Comparison of ENCODE assay signal across 1 cellular context in the genomic region with DNA sequence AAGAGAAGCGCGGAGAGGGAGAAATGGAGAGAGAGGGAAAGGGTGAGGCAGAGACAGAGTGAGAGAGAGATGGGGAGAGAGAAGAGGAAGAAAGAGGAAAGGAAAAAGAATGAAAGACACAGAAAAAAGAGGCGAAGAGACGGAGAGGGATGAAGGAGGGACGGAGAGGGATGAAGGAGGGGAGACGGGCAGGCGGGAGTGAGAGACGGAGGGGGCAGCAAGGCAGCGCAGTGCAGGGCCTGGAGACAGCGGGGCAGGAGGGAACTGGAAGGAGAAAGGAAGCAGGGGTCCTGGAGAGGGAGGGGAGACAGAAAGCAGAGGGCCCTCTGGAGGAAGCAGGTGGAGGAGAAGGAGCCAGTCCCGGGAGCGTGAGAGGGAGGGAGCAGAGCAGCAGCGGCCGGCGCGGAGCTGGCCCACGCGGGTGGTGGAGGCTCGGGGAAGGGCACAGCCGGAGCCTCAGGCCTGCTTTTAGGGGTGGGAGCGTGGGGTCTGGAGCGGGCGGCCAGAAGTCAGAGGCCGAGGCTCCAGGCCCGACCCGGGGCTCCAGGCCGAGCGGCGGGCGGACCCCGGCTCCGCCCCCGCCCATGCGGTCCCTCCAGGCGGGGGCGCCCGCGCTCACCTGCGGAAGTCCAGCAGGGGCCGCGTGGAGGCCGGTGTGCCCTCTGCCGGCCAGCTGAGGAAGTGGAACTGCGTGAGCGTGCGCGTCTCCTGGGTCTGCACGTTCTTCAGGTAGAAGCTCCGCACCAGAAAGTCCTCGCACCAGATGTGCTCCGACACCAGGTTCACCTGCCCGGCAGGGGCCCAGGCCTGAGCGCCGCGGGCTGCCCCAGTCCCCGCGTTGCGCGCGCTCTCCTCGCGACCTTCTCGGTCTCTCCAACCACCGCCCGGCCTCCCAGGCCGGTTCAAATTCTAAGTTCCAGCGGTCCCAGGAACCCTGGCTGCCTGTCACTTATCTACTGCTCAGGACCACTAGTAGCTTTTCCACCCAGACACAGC.
TF ChIP-seq lines count a peak whose summit lies in the region.

No MANE protein-coding gene starts in this region.

TF ChIP-seq in GM12878, 131 proteins besides CTCF, POLR2A, EP300 and RAD21 (continues in another document):
- TF ChIP-seq BRCA1 (IDR thresholded peaks at IDR 0.05; ENCODE audit: low read depth, low read length) (no peak), ZZZ3 (IDR thresholded peaks at IDR 0.05; ENCODE audit: control insufficient read depth, insufficient read length, low read depth) (no peak), JUND (IDR thresholded peaks at IDR 0.05; ENCODE audit: low read depth, low read length) (0 out of 2 replicates have a peak, but pooled peaks have one; percentile 18), NR2C2 (IDR thresholded peaks at IDR 0.05; ENCODE audit: borderline replicate concordance, control insufficient read depth, insufficient read length, low read depth) (no peak), SREBF1 (IDR thresholded peaks at IDR 0.05; ENCODE audit: low read length) (no peak), RELB (IDR thresholded peaks at IDR 0.05; ENCODE audit: low read depth) (no peak), EED (IDR thresholded peaks at IDR 0.05; ENCODE audit: low read depth) (peak; percentile 19; the same call in 1 of the 2 replicates), TARDBP (IDR thresholded peaks at IDR 0.05; ENCODE audit: borderline replicate concordance) (peak; percentile 53; the same call in 1 of the 2 replicates), MEF2B (IDR thresholded peaks at IDR 0.05; ENCODE audit: partially characterized antibody, poor library complexity, severe bottlenecking) (peak; percentile 27), EZH2 (IDR thresholded peaks at IDR 0.05; ENCODE audit: borderline replicate concordance, control insufficient read depth, low read depth, low read length) (no peak), BACH1 (IDR thresholded peaks at IDR 0.05; ENCODE audit: borderline replicate concordance) (peak; percentile 91), FOXM1 (IDR thresholded peaks at IDR 0.05; ENCODE audit: low read depth, low read length) (no peak; the same call in 1 of the 2 replicates), BCLAF1 (IDR thresholded peaks at IDR 0.05) (0 out of 2 replicates have a peak, but pooled peaks have one; percentile 61), ZNF207 (IDR thresholded peaks at IDR 0.05; ENCODE audit: borderline replicate concordance) (0 out of 2 replicates have a peak, but pooled peaks have one; percentile 74), RFX5 (IDR thresholded peaks at IDR 0.05; ENCODE audit: low read depth, low read length) (0 out of 2 replicates have a peak, but pooled peaks have one; percentile 30), NR2C1 (IDR thresholded peaks at IDR 0.05) (no peak), ZNF687 (IDR thresholded peaks at IDR 0.05) (peak; percentile 87), FOXK2 (IDR thresholded peaks at IDR 0.05) (no peak), CHD2 (IDR thresholded peaks at IDR 0.05; ENCODE audit: borderline replicate concordance, low read depth, low read length) (0 out of 2 replicates have a peak, but pooled peaks have one; percentile 34), LARP7 (IDR thresholded peaks at IDR 0.05) (peak; percentile 96)
- TF ChIP-seq, protein P1, sequence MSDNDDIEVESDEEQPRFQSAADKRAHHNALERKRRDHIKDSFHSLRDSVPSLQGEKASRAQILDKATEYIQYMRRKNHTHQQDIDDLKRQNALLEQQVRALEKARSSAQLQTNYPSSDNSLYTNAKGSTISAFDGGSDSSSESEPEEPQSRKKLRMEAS (IDR thresholded peaks at IDR 0.05; ENCODE audit: low read depth, low read length): peak; percentile 91
- TF ChIP-seq, protein P2, sequence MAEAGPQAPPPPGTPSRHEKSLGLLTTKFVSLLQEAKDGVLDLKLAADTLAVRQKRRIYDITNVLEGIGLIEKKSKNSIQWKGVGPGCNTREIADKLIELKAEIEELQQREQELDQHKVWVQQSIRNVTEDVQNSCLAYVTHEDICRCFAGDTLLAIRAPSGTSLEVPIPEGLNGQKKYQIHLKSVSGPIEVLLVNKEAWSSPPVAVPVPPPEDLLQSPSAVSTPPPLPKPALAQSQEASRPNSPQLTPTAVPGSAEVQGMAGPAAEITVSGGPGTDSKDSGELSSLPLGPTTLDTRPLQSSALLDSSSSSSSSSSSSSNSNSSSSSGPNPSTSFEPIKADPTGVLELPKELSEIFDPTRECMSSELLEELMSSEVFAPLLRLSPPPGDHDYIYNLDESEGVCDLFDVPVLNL (IDR thresholded peaks at IDR 0.05; ENCODE audit: low read depth, low read length): no peak
- TF ChIP-seq, protein P3, sequence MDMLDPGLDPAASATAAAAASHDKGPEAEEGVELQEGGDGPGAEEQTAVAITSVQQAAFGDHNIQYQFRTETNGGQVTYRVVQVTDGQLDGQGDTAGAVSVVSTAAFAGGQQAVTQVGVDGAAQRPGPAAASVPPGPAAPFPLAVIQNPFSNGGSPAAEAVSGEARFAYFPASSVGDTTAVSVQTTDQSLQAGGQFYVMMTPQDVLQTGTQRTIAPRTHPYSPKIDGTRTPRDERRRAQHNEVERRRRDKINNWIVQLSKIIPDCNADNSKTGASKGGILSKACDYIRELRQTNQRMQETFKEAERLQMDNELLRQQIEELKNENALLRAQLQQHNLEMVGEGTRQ (IDR thresholded peaks at IDR 0.05; ENCODE audit: borderline replicate concordance, low read depth, low read length): no peak
- TF ChIP-seq, protein P4, sequence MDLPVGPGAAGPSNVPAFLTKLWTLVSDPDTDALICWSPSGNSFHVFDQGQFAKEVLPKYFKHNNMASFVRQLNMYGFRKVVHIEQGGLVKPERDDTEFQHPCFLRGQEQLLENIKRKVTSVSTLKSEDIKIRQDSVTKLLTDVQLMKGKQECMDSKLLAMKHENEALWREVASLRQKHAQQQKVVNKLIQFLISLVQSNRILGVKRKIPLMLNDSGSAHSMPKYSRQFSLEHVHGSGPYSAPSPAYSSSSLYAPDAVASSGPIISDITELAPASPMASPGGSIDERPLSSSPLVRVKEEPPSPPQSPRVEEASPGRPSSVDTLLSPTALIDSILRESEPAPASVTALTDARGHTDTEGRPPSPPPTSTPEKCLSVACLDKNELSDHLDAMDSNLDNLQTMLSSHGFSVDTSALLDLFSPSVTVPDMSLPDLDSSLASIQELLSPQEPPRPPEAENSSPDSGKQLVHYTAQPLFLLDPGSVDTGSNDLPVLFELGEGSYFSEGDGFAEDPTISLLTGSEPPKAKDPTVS (IDR thresholded peaks at IDR 0.05; ENCODE audit: low read depth, low read length): no peak
- TF ChIP-seq, protein P5, sequence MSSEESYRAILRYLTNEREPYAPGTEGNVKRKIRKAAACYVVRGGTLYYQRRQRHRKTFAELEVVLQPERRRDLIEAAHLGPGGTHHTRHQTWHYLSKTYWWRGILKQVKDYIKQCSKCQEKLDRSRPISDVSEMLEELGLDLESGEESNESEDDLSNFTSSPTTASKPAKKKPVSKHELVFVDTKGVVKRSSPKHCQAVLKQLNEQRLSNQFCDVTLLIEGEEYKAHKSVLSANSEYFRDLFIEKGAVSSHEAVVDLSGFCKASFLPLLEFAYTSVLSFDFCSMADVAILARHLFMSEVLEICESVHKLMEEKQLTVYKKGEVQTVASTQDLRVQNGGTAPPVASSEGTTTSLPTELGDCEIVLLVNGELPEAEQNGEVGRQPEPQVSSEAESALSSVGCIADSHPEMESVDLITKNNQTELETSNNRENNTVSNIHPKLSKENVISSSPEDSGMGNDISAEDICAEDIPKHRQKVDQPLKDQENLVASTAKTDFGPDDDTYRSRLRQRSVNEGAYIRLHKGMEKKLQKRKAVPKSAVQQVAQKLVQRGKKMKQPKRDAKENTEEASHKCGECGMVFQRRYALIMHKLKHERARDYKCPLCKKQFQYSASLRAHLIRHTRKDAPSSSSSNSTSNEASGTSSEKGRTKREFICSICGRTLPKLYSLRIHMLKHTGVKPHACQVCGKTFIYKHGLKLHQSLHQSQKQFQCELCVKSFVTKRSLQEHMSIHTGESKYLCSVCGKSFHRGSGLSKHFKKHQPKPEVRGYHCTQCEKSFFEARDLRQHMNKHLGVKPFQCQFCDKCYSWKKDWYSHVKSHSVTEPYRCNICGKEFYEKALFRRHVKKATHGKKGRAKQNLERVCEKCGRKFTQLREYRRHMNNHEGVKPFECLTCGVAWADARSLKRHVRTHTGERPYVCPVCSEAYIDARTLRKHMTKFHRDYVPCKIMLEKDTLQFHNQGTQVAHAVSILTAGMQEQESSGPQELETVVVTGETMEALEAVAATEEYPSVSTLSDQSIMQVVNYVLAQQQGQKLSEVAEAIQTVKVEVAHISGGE (CRISPR knock-in tag; IDR thresholded peaks at IDR 0.05): no peak
- TF ChIP-seq, protein P6, sequence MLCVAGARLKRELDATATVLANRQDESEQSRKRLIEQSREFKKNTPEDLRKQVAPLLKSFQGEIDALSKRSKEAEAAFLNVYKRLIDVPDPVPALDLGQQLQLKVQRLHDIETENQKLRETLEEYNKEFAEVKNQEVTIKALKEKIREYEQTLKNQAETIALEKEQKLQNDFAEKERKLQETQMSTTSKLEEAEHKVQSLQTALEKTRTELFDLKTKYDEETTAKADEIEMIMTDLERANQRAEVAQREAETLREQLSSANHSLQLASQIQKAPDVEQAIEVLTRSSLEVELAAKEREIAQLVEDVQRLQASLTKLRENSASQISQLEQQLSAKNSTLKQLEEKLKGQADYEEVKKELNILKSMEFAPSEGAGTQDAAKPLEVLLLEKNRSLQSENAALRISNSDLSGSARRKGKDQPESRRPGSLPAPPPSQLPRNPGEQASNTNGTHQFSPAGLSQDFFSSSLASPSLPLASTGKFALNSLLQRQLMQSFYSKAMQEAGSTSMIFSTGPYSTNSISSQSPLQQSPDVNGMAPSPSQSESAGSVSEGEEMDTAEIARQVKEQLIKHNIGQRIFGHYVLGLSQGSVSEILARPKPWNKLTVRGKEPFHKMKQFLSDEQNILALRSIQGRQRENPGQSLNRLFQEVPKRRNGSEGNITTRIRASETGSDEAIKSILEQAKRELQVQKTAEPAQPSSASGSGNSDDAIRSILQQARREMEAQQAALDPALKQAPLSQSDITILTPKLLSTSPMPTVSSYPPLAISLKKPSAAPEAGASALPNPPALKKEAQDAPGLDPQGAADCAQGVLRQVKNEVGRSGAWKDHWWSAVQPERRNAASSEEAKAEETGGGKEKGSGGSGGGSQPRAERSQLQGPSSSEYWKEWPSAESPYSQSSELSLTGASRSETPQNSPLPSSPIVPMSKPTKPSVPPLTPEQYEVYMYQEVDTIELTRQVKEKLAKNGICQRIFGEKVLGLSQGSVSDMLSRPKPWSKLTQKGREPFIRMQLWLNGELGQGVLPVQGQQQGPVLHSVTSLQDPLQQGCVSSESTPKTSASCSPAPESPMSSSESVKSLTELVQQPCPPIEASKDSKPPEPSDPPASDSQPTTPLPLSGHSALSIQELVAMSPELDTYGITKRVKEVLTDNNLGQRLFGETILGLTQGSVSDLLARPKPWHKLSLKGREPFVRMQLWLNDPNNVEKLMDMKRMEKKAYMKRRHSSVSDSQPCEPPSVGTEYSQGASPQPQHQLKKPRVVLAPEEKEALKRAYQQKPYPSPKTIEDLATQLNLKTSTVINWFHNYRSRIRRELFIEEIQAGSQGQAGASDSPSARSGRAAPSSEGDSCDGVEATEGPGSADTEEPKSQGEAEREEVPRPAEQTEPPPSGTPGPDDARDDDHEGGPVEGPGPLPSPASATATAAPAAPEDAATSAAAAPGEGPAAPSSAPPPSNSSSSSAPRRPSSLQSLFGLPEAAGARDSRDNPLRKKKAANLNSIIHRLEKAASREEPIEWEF (IDR thresholded peaks at IDR 0.05; ENCODE audit: insufficient replicate concordance, low read depth, low read length): no peak
